In genomic region chr1:216601427-216601751, GRCh38 we compare ENCODE assay signal across 8 cellular contexts.
DNase-seq lines count a peak whose midpoint lies in the region; ATAC-seq and TF ChIP-seq lines count a peak whose summit lies in the region.

No MANE protein-coding gene starts in this region.

- TF ChIP-seq CTCF in Panc1 (IDR thresholded peaks at IDR 0.05) (peak; percentile 41), foreskin fibroblast (IDR thresholded peaks at IDR 0.05; ENCODE audit: low read depth, low read length) (no peak), retinal pigment epithelial cell (conservative IDR thresholded peaks at IDR 0.05; ENCODE audit: low read depth, low read length) (no peak)

- BruUV-seq in Panc1 (replicated peaks; lab: Mats Ljungman, UMichigan): no TSS peak

- POLR2A ChIA-PET in Panc1 (lab: Charles Lee): no interaction called here

- H3K9me3 ChIP-seq in Panc1 (ENCODE audit: control insufficient read depth, insufficient read depth, low read depth, low read length): no peaks in the 10 kb centered on the region

- H3K4me3 ChIP-seq in Panc1 (ENCODE audit: low read depth in 2 of 2, low read length in 2 of 2) (peak overlapping the region; percentile 59 to 79), foreskin fibroblast (ENCODE audit: low read depth in 1 of 2, low read length in 2 of 2) (peak overlapping the region; percentile 68 to 73), retinal pigment epithelial cell (ENCODE audit: low read length) (peak overlapping the region; percentile 57)

- in situ Hi-C loops in Panc1 (cut with HindIII; ENCODE audit: low pct_unique_long_range_greater_than_20kb, low sequenced_read_pairs): no loop called here

- peak; percentile 17 for ATAC-seq in GM18873 (IDR thresholded peaks at IDR 0.05; ENCODE audit: low FRiP score, unreplicated experiment)
- ATAC-seq in Panc1: no peak
- ATAC-seq in GM18498 (IDR thresholded peaks at IDR 0.05; ENCODE audit: unreplicated experiment): no peak
- no peak for ATAC-seq in GM18858 (IDR thresholded peaks at IDR 0.05; ENCODE audit: unreplicated experiment)

- H3K4me1 ChIP-seq in Panc1 (ENCODE audit: control insufficient read depth, insufficient read depth, low read length): peaks cover 4% of the 10 kb centered on the region; the same call in 1 of the 2 replicates

- DNase-seq in Panc1 (ENCODE audit: low read depth, low spot score) (no peak), foreskin fibroblast (no peak), retinal pigment epithelial cell (ENCODE audit: low read depth) (no peak), NCI-H510A (lab: John Stamatoyannopoulos, UW) (no peak)
- DNase-seq in activated effector memory CD4-positive, alpha-beta T cell treated with anti-CD3 and anti-CD28 coated beads, Interleukin-2, amount 50 U/mL, for 16 hours: no peak

- intact Hi-C loops in Panc1 (cut with micrococcal nuclease; ENCODE audit: unreplicated experiment): no loop called here

- peaks cover 3% of the 10 kb centered on the region; the same call in 1 of the 2 replicates for H3K27me3 ChIP-seq in Panc1 (ENCODE audit: control insufficient read depth, insufficient read depth, low read length)

- CTCF ChIA-PET in Panc1 (lab: Charles Lee): interaction anchor here (0.7 kb wide), 1 partner anchor 174 kb away, joined by 7 read pairs; no protein-coding TSS in a partner anchor

- no peaks in the 10 kb centered on the region; the same call in 1 of the 2 replicates for H3K36me3 ChIP-seq in Panc1 (ENCODE audit: control insufficient read depth, insufficient read depth, low read length)

- H3K27ac ChIP-seq in Panc1 (ENCODE audit: low read length): peak overlapping the region; percentile 29; the same call in 1 of the 2 replicates
